Comparison of ENCODE assay signal across 19 cellular contexts in the genomic region with DNA sequence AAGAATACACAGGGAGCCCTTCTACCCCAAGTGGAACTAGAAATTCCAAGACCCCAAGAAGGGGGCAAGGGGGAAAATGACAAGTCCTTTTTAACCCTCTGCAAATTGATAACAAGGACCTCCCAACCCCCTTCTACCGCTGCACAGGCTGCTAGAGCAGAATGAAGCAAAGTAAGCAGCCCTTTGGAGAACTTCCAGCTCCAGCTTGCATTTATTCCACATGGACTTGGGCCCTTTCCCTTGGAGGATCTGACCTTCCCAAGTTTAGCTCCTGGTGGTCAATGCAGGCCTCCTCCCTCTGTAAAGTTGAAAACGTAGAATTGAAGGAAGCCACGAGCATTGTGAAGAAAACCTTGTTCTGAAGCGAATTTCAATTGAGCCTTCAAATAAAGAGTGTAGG. TPM values are rescaled to one million over a fixed set of nuclear protein-coding genes. Genes with fewer than 3 reads are reported as not detected.
DNase-seq lines count a peak whose midpoint lies in the region; ATAC-seq and TF ChIP-seq lines count a peak whose summit lies in the region.
"Had no signal": no experiment of that assay in that cellular context is flagged by ENCODE, and none has a peak within 500 bp of the region (broad histone marks: within the 10 kb centered on the region; RNA-seq: fewer than 3 reads in every experiment).

No MANE protein-coding gene starts in this region.

- no peaks in the 10 kb centered on the region for H3K9me3 ChIP-seq in Loucy (ENCODE audit: insufficient read depth, low read depth, low read length)
- H3K9me3 ChIP-seq: BE2C had no signal

- H3K36me3 Mint-ChIP-seq in GM23338 (ENCODE audit: low read depth), result no peaks in the 10 kb centered on the region

- H3K27ac ChIP-seq in GM23338 (ENCODE audit: low read depth) (no peak overlapping the region), foreskin keratinocyte (peak overlapping the region; percentile 2)

- H3K27ac Mint-ChIP-seq in GM23338, result no peak overlapping the region
- H3K27ac Mint-ChIP-seq: CD4-positive, alpha-beta T cell had no signal

- H3K4me1 ChIP-seq in GM23338 (ENCODE audit: insufficient read depth), result peaks cover 14% of the 10 kb centered on the region
- peaks cover 20% of the 10 kb centered on the region for H3K4me1 ChIP-seq in Loucy (ENCODE audit: insufficient read depth, low read length, poor library complexity, severe bottlenecking)
- peaks cover 14% of the 10 kb centered on the region for H3K4me1 ChIP-seq in foreskin keratinocyte
- H3K4me1 ChIP-seq: BE2C had no signal

- H3K9me2 ChIP-seq in GM23338 (ENCODE audit: insufficient read depth), result peaks cover 32% of the 10 kb centered on the region
- no peaks in the 10 kb centered on the region for H3K9me2 ChIP-seq in Loucy (replicated peaks; ENCODE audit: low read depth, low read length)

- no peaks in the 10 kb centered on the region; the same call in 2 of the 3 replicates for H3K9me3 Mint-ChIP-seq in GM23338
- H3K9me3 Mint-ChIP-seq: CD4-positive, alpha-beta T cell had no signal

- H2AFZ ChIP-seq in GM23338 (no peak overlapping the region), Loucy (ENCODE audit: low read length) (no peak overlapping the region)

- no peak overlapping the region for H3K9ac ChIP-seq in Loucy (ENCODE audit: low read depth, low read length, poor library complexity, severe bottlenecking)

- peaks cover 2% of the 10 kb centered on the region for H3K27me3 Mint-ChIP-seq in GM23338 (ENCODE audit: insufficient read depth, low read depth, poor library complexity)
- H3K27me3 Mint-ChIP-seq: CD4-positive, alpha-beta T cell had no signal

- TF ChIP-seq CTCF in GM23338 (conservative IDR thresholded peaks at IDR 0.05; ENCODE audit: low read depth in 2 of 2) (no peak), Loucy (conservative IDR thresholded peaks at IDR 0.05; ENCODE audit: low read length) (no peak), foreskin keratinocyte (conservative IDR thresholded peaks at IDR 0.05) (no peak)

- H3K4me2 ChIP-seq in GM23338, result 0 out of 2 replicates have a peak overlapping the region, but pooled peaks have one; percentile 23
- peak overlapping the region; percentile 10 for H3K4me2 ChIP-seq in Loucy (ENCODE audit: low read depth, low read length, poor library complexity, severe bottlenecking)

- ATAC-seq in GM23338 (no peak), foreskin keratinocyte (no peak)

- no peak overlapping the region for H3K4me3 Mint-ChIP-seq in GM23338
- H3K4me3 Mint-ChIP-seq: CD4-positive, alpha-beta T cell had no signal

- no peaks in the 10 kb centered on the region for H4K20me1 ChIP-seq in GM23338 (replicated peaks; ENCODE audit: insufficient read depth)
- H4K20me1 ChIP-seq in Loucy (ENCODE audit: insufficient read depth, low read length, poor library complexity, severe bottlenecking), result no peaks in the 10 kb centered on the region

- no peaks in the 10 kb centered on the region for H3K36me3 ChIP-seq in GM23338 (ENCODE audit: insufficient read depth)
- H3K36me3 ChIP-seq in Loucy (ENCODE audit: insufficient read depth, low read length), result no peaks in the 10 kb centered on the region
- H3K36me3 ChIP-seq: BE2C had no signal

- H3K27me3 ChIP-seq in GM23338 (ENCODE audit: insufficient read depth), result no peaks in the 10 kb centered on the region
- H3K27me3 ChIP-seq in Loucy (ENCODE audit: insufficient read depth, low read length, poor library complexity, severe bottlenecking), result peaks cover 6% of the 10 kb centered on the region
- no peaks in the 10 kb centered on the region for H3K27me3 ChIP-seq in foreskin keratinocyte
- H3K27me3 ChIP-seq: BE2C had no signal

- DNase-seq in GM23338 (ENCODE audit: low spot score) (no peak), foreskin keratinocyte (no peak), activated T-cell treated with anti-CD3 and anti-CD28 coated beads for 4 hours (no peak), foreskin melanocyte (no peak), AG08396 (ENCODE audit: low spot score) (no peak)
- DNase-seq in activated CD8-positive, alpha-beta memory T cell treated with anti-CD3 and anti-CD28 coated beads, Interleukin-2, amount 50 U/mL, for 48 hours, result no peak
- DNase-seq: BE2C; CD4-positive, alpha-beta T cell; KG1; NCI-H1048; NCI-H1417; NCI-H1694; NCI-H2081; NCI-H2227 treated with DMSO at 0.1 percent for 48 hours; NCI-H526 treated with DMSO at 0.1 percent for 48 hours; RPMI8226; SHP77 treated with DMSO at 0.1 percent for 48 hours had no signal

- H3K4me1 Mint-ChIP-seq in GM23338, result peaks cover 18% of the 10 kb centered on the region

- H3K4me3 ChIP-seq in GM23338, result no peak overlapping the region
- H3K4me3 ChIP-seq in Loucy (ENCODE audit: low read length, poor library complexity, severe bottlenecking), result no peak overlapping the region

- H3F3A ChIP-seq in GM23338 (replicated peaks; ENCODE audit: low read depth) (no peaks in the 10 kb centered on the region), Loucy (ENCODE audit: low read depth) (no peaks in the 10 kb centered on the region)

- no peaks in the 10 kb centered on the region for H3K79me2 ChIP-seq in GM23338 (replicated peaks; ENCODE audit: insufficient read depth)
- H3K79me2 ChIP-seq in Loucy (ENCODE audit: insufficient read depth, low read length), result no peaks in the 10 kb centered on the region

TF ChIP-seq in GM23338, 12 proteins besides CTCF, POLR2A, EP300 and RAD21:
- TF ChIP-seq STAT1 (IDR thresholded peaks at IDR 0.05; ENCODE audit: unreplicated experiment), result no peak

RNA-seq across cellular contexts. Expression of gene SLC14A2, which starts 37.0 kb away (rescaled TPM):
- 0.04 and 0.24 TPM in 2 replicates for total RNA-seq in GM23338 (2014; rRNA removed; shearing (Covaris generic))
- polyA plus RNA-seq in GM23338 (2016; fragmentation: Nextera tagmentation; extraction: Ambion mirVana), result not detected in 2 replicates
- not detected in 2 replicates for total RNA-seq in foreskin keratinocyte
- polyA plus RNA-seq in foreskin keratinocyte, result not detected in 2 replicates
- total RNA-seq: CD4-positive, alpha-beta T cell; HT-29 had no signal
